Comparison of ENCODE assay signal across 8 cellular contexts in genomic region chr3:97763586-97764148, GRCh38. TPM values are rescaled to one million over a fixed set of nuclear protein-coding genes. Genes with fewer than 3 reads are reported as not detected.
DNase-seq lines count a peak whose midpoint lies in the region; ATAC-seq, FAIRE-seq and TF ChIP-seq lines count a peak whose summit lies in the region.

No MANE protein-coding gene starts in this region.

- H4K20me1 ChIP-seq in GM12878 (ENCODE audit: control insufficient read depth, insufficient read depth), result no peaks in the 10 kb centered on the region

- POLR2A ChIA-PET in GM12878 (lab: Charles Lee), result interaction anchor here (1.5 kb wide), 1 partner anchor 471 kb away, joined by 3 read pairs; no protein-coding TSS in a partner anchor

- H3K4me1 ChIP-seq in GM12878 (ENCODE audit: control insufficient read depth, insufficient read depth, low read length) (no peaks in the 10 kb centered on the region; the same call in 1 of the 2 replicates), mesodermal cell (ENCODE audit: control insufficient read depth, insufficient read depth, low read length, poor library complexity, severe bottlenecking) (no peaks in the 10 kb centered on the region)

- H3K9me3 ChIP-seq in GM12878 (replicated peaks; ENCODE audit: control insufficient read depth, insufficient read depth, low read length) (no peaks in the 10 kb centered on the region), mesodermal cell (ENCODE audit: control insufficient read depth, low read length) (no peaks in the 10 kb centered on the region)

- RAD21 ChIA-PET in GM12878 (lab: Charles Lee; ENCODE audit: unreplicated experiment), result no interaction called here

- H3K79me2 ChIP-seq in GM12878 (ENCODE audit: control insufficient read depth, insufficient read depth, low read length), result no peaks in the 10 kb centered on the region; the same call in 1 of the 2 replicates

- in situ Hi-C loops in GM12878 (cut with MboI), result no loop called here

- no peak for DNase-seq in AG10803 (ENCODE audit: low read depth)
- DNase-seq in GM12878 (ENCODE audit: low read depth, low spot score), result no peak
- DNase-seq in NCI-H187 treated with DMSO at 0.1 percent for 48 hours (lab: John Stamatoyannopoulos, UW), result no peak
- no peak for DNase-seq in T1000 (lab: John Stamatoyannopoulos, UW)
- DNase-seq in activated CD8-positive, alpha-beta memory T cell treated with anti-CD3 and anti-CD28 coated beads, Interleukin-2, amount 50 U/mL, for 4 hours, result no peak

- peak overlapping the region; percentile 94 for H3K4me2 ChIP-seq in GM12878 (ENCODE audit: control insufficient read depth, insufficient read depth)

- H3K27me3 ChIP-seq in GM12878 (replicated peaks in 1 of 2; ENCODE audit: control insufficient read depth in 2 of 2, insufficient read depth in 2 of 2, low read length in 1 of 2), result no peaks in the 10 kb centered on the region

- SMC1A ChIA-PET in GM12878 (lab: Charles Lee; ENCODE audit: uncharacterized antibody, unreplicated experiment), result interaction anchor here (1.0 to 1.4 kb wide), 2 partner anchors 13 to 14 kb away, joined by 3 to 4 read pairs; no protein-coding TSS in a partner anchor

- TSS peak; percentile 90 for BruUV-seq in GM12878 (replicated peaks; lab: Mats Ljungman, UMichigan)

- H3K36me3 ChIP-seq in GM12878 (ENCODE audit: control insufficient read depth in 2 of 2, insufficient read depth in 2 of 2, low read length in 1 of 2), result no peaks in the 10 kb centered on the region
- no peaks in the 10 kb centered on the region for H3K36me3 ChIP-seq in mesodermal cell (ENCODE audit: control insufficient read depth, insufficient read depth, low read length)

- peak overlapping the region; percentile 100 for H2AFZ ChIP-seq in GM12878 (ENCODE audit: control insufficient read depth, low read depth, low read length)

- TF ChIP-seq EP300 in GM12878 (IDR thresholded peaks at IDR 0.05; ENCODE audit: borderline replicate concordance in 1 of 2, control insufficient read depth in 1 of 2, low read depth in 2 of 2, low read length in 2 of 2), result no peak

- no peak for TF ChIP-seq RAD21 in GM12878 (IDR thresholded peaks at IDR 0.05; ENCODE audit: insufficient read depth, low read depth, low read length)

- no peak for FAIRE-seq in GM12878 (lab: Jason Lieb, UNC)

- H3K9ac ChIP-seq in GM12878 (ENCODE audit: control insufficient read depth, insufficient read depth, low read length), result peak overlapping the region; percentile 85

- CTCF ChIA-PET in GM12878 (lab: Yijun Ruan, JAX), result interaction anchor here (1.0 kb wide), 2 partner anchors 44 to 566 kb away, joined by 3 read pairs; no protein-coding TSS in a partner anchor

- WGBS in GM12878 (ENCODE audit: insufficient coverage, insufficient replicate concordance, low lambda C conversion rate, missing lambda C conversion rate), result 84% methylated on average over 11 of the region's 11 CpGs
- 47 to 56% methylated on average over 5 to 6 of the region's 11 CpGs for WGBS in mesodermal cell (ENCODE audit: insufficient coverage in 2 of 2), 2 experiments

- H3K4me3 ChIP-seq in AG10803 (ENCODE audit: low read length), result peak overlapping the region; percentile 87
- peak overlapping the region; percentile 98 for H3K4me3 ChIP-seq in GM12878
- H3K4me3 ChIP-seq in mesodermal cell (ENCODE audit: extremely low read depth, insufficient read depth, low read length, poor library complexity, severe bottlenecking), result peak overlapping the region; percentile 75

- intact Hi-C loops in GM12878 (cut with micrococcal nuclease; ENCODE audit: unreplicated experiment), result loop anchor here (10.0 kb wide), 1 partner anchor 1141 kb away; the partner anchor contains the start of gene DCBLD2

- peak overlapping the region; percentile 76 for H3K27ac ChIP-seq in GM12878 (ENCODE audit: control insufficient read depth, insufficient read depth)
- H3K27ac ChIP-seq in mesodermal cell (ENCODE audit: low read depth, low read length, severe bottlenecking), result peak overlapping the region; percentile 78

- peak; percentile 4 for ATAC-seq in HG03175 (IDR thresholded peaks at IDR 0.05; ENCODE audit: unreplicated experiment)
- ATAC-seq in GM12878, result no peak
- ATAC-seq in GM19455 (IDR thresholded peaks at IDR 0.05; ENCODE audit: unreplicated experiment), result no peak

- no peak for TF ChIP-seq POLR2A in GM12878 (IDR thresholded peaks at IDR 0.05; ENCODE audit: low read depth, low read length)

- TF ChIP-seq CTCF in AG10803 (conservative IDR thresholded peaks at IDR 0.05; ENCODE audit: low read length) (no peak), GM12878 (IDR thresholded peaks at IDR 0.05 in 2 of 3, conservative IDR thresholded peaks at IDR 0.05 in 1 of 3; ENCODE audit: control insufficient read depth in 2 of 3, extremely low read depth in 1 of 3, insufficient read depth in 1 of 3, low read depth in 3 of 3, low read length in 3 of 3) (no peak)

TF ChIP-seq in GM12878, 131 proteins besides CTCF, POLR2A, EP300 and RAD21:
- TF ChIP-seq SMAD1 (IDR thresholded peaks at IDR 0.05; ENCODE audit: low read depth, partially characterized antibody) (no peak), HDGF (IDR thresholded peaks at IDR 0.05) (no peak)
- TF ChIP-seq, protein P1, sequence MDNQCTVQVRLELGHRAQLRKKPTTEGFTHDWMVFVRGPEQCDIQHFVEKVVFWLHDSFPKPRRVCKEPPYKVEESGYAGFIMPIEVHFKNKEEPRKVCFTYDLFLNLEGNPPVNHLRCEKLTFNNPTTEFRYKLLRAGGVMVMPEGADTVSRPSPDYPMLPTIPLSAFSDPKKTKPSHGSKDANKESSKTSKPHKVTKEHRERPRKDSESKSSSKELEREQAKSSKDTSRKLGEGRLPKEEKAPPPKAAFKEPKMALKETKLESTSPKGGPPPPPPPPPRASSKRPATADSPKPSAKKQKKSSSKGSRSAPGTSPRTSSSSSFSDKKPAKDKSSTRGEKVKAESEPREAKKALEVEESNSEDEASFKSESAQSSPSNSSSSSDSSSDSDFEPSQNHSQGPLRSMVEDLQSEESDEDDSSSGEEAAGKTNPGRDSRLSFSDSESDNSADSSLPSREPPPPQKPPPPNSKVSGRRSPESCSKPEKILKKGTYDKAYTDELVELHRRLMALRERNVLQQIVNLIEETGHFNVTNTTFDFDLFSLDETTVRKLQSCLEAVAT (IDR thresholded peaks at IDR 0.05), result peak; percentile 98

RNA-seq across cellular contexts. Expression of gene ARL6, which starts 0.9 kb away (rescaled TPM):
- 7.8 and 11.4 TPM in 2 replicates for total RNA-seq in GM12878 (2013; cell fraction: nucleolus; rRNA removed)
- total RNA-seq in GM12878 (2014; rRNA removed) (2.0 and 2.7 TPM in 2 replicates), GM12878 (2014; rRNA removed; fragmentation: Illumina TruSeq; extraction: Trizol) (4.3 and 4.5 TPM in 2 replicates), GM12878 (2021) (3.0 and 4.3 TPM in 2 replicates)
- 0.42 TPM for polyA plus RNA-seq in GM12878 (2011; ENCODE audit: low read depth)
- polyA plus RNA-seq in GM12878 (2011; rRNA removed) (7.3 and 9.3 TPM in 2 replicates), GM12878 (2014; fragmentation: Illumina TruSeq; extraction: Trizol) (3.7 and 5.0 TPM in 2 replicates), GM12878 (2014; fragmentation: Nextera tagmentation; extraction: Ambion mirVana) (1 to 10 TPM; 4.3 to 4.8 TPM), GM12878 (2014; rRNA removed) (1.3 and 2.6 TPM in 2 replicates), GM12878 (2016; fragmentation: Nextera tagmentation; extraction: Ambion mirVana) (1 to 10 TPM; 6.2 to 6.9 TPM)
- polyA plus RNA-seq in GM12878 (2011; cell fraction: cytosol; rRNA removed), result 2.3 and 2.4 TPM in 2 replicates
- 2.4 and 3.3 TPM in 2 replicates for polyA plus RNA-seq in GM12878 (2011; cell fraction: nucleus; rRNA removed)
- 1.4 and 1.8 TPM in 2 replicates for polyA plus RNA-seq in GM12878 (2012)
- 3.3 and 3.8 TPM in 2 replicates for polyA minus RNA-seq in GM12878 (2011; rRNA and poly(A)+ RNA removed)
- 1.6 and 4.3 TPM in 2 replicates for polyA minus RNA-seq in GM12878 (2011; cell fraction: cytosol; rRNA and poly(A)+ RNA removed)
- polyA minus RNA-seq in GM12878 (2011; cell fraction: nucleus; rRNA and poly(A)+ RNA removed), result 5.1 and 12.3 TPM in 2 replicates
- 8.6 TPM for polyA plus RNA-seq in mesodermal cell (2013, experiment 1 of 2)
- polyA plus RNA-seq in mesodermal cell (2013, experiment 2 of 2), result 7.5 TPM

RNA-seq across cellular contexts. Expression of gene CRYBG3, which starts 58.1 kb away (rescaled TPM):
- total RNA-seq in GM12878 (2013; cell fraction: nucleolus; rRNA removed), result 2.4 and 2.9 TPM in 2 replicates
- 3.2 and 3.7 TPM in 2 replicates for total RNA-seq in GM12878 (2014; rRNA removed)
- total RNA-seq in GM12878 (2014; rRNA removed; fragmentation: Illumina TruSeq; extraction: Trizol), result 5.4 and 6.2 TPM in 2 replicates
- 3.6 and 4.0 TPM in 2 replicates for total RNA-seq in GM12878 (2021)
- polyA plus RNA-seq in GM12878 (2011; ENCODE audit: low read depth), result 2.3 TPM
- polyA plus RNA-seq in GM12878 (2011; rRNA removed), result 0.11 and 0.13 TPM in 2 replicates
- 0.01 and 0.03 TPM in 2 replicates for polyA plus RNA-seq in GM12878 (2011; cell fraction: cytosol; rRNA removed)
- polyA plus RNA-seq in GM12878 (2011; cell fraction: nucleus; rRNA removed), result 0.15 and 0.19 TPM in 2 replicates
- 2.6 and 2.7 TPM in 2 replicates for polyA plus RNA-seq in GM12878 (2012)
- 2.9 and 3.3 TPM in 2 replicates for polyA plus RNA-seq in GM12878 (2014; fragmentation: Illumina TruSeq; extraction: Trizol)
- polyA plus RNA-seq in GM12878 (2014; fragmentation: Nextera tagmentation; extraction: Ambion mirVana), result under 1 TPM; 0.39 to 0.42 TPM
- 2.2 and 2.6 TPM in 2 replicates for polyA plus RNA-seq in GM12878 (2014; rRNA removed)
- 1 to 10 TPM in 1 of 2 experiments, under 1 TPM in 1; 0.98 to 1.0 TPM for polyA plus RNA-seq in GM12878 (2016; fragmentation: Nextera tagmentation; extraction: Ambion mirVana)
- 0.07 and 0.10 TPM in 2 replicates for polyA minus RNA-seq in GM12878 (2011; rRNA and poly(A)+ RNA removed)
- polyA minus RNA-seq in GM12878 (2011; cell fraction: cytosol; rRNA and poly(A)+ RNA removed), result 0.10 TPM in 1 of 2 replicates, not detected in the other
- 0.19 and 0.24 TPM in 2 replicates for polyA minus RNA-seq in GM12878 (2011; cell fraction: nucleus; rRNA and poly(A)+ RNA removed)
- polyA plus RNA-seq in mesodermal cell (2013, experiment 1 of 2), result 3.9 TPM
- 5.1 TPM for polyA plus RNA-seq in mesodermal cell (2013, experiment 2 of 2)
